Comparison of ENCODE assay signal across 1 cellular context in genomic region chr1:224339422-224340033, GRCh38.
TF ChIP-seq lines count a peak whose summit lies in the region.

No MANE protein-coding gene starts in this region.

TF ChIP-seq in WTC11, 78 proteins besides CTCF, POLR2A, EP300 and RAD21 (continued from another document):
- TF ChIP-seq IRF1 (CRISPR knock-in tag; IDR thresholded peaks at IDR 0.05) (no peak), USF2 (CRISPR knock-in tag; IDR thresholded peaks at IDR 0.05) (no peak), RORB (CRISPR knock-in tag; IDR thresholded peaks at IDR 0.05) (no peak), KAT7 (CRISPR knock-in tag; IDR thresholded peaks at IDR 0.05; ENCODE audit: borderline replicate concordance) (no peak), USF1 (CRISPR knock-in tag; IDR thresholded peaks at IDR 0.05) (no peak)
